Comparison of ENCODE assay signal across 8 cellular contexts in genomic region chr2:221573430-221574230, GRCh38. TPM values are rescaled to one million over a fixed set of nuclear protein-coding genes. Genes with fewer than 3 reads are reported as not detected.
DNase-seq lines count a peak whose midpoint lies in the region; ATAC-seq and TF ChIP-seq lines count a peak whose summit lies in the region.

No MANE protein-coding gene starts in this region.

- DNase-seq in DMS 273 treated with DMSO at 0.1 percent for 48 hours (lab: John Stamatoyannopoulos, UW): peak; percentile 51
- DNase-seq in PC-3: peak; percentile 76
- peak; percentile 70 for DNase-seq in activated T-helper 1 cell treated with Interleukin-2 at 50 U/mL for 16 hours (ENCODE audit: low read depth)
- peak; percentile 68 for DNase-seq in fibroblast of gingiva (ENCODE audit: low read depth)
- DNase-seq in naive B cell: peak; percentile 78
- DNase-seq in stimulated activated effector memory CD8-positive, alpha-beta T cell treated with anti-CD3 and anti-CD28 coated beads, Interleukin-12 subunit alpha, Interleukin-12 subunit beta, amount 100 ng/mL, for 72 hours (ENCODE audit: low spot score in 2 of 2): peak; percentile 88 to 92

- H3F3A ChIP-seq in PC-3 (ENCODE audit: low read length, unreplicated experiment): no peaks in the 10 kb centered on the region

- H3K27me3 Mint-ChIP-seq in naive B cell: peaks cover 53 to 69% (median 55%) of the 10 kb centered on the region in 3 donors

- peaks cover 28 to 48% (median 29%) of the 10 kb centered on the region in 3 donors for H3K4me1 Mint-ChIP-seq in naive B cell
- H3K4me1 Mint-ChIP-seq in stimulated activated effector memory CD8-positive, alpha-beta T cell treated with anti-CD3 and anti-CD28 coated beads, Interleukin-12 subunit alpha, Interleukin-12 subunit beta, amount 100 ng/mL, for 72 hours: peaks cover 37% of the 10 kb centered on the region

- no peaks in the 10 kb centered on the region for H3K79me2 ChIP-seq in PC-3 (ENCODE audit: low read length)

- H2AFZ ChIP-seq in PC-3 (ENCODE audit: low read length): peak overlapping the region; percentile 96

- H3K4me3 ChIP-seq in HUES6 (ENCODE audit: low read depth, low read length) (peak overlapping the region; percentile 73), PC-3 (ENCODE audit: low read length) (peak overlapping the region; percentile 96)

- POLR2A ChIA-PET in PC-3 (lab: Charles Lee; ENCODE audit: unreplicated experiment): no interaction called here

- ATAC-seq in GM21526 (IDR thresholded peaks at IDR 0.05; ENCODE audit: low FRiP score, unreplicated experiment) (peak; percentile 59), PC-3 (peak; percentile 70), naive B cell (ENCODE audit: low read depth in 2 of 2) (peak; percentile 45 to 47)
- peak; percentile 66 for ATAC-seq in stimulated activated effector memory CD8-positive, alpha-beta T cell treated with anti-CD3 and anti-CD28 coated beads, Interleukin-12 subunit alpha, Interleukin-12 subunit beta, amount 100 ng/mL, for 72 hours

- H3K27ac ChIP-seq in HUES6 (ENCODE audit: low read depth, low read length): peak overlapping the region; percentile 30; the same call in 1 of the 2 replicates
- H3K27ac ChIP-seq in PC-3 (ENCODE audit: low read length): no peak overlapping the region

- no peaks in the 10 kb centered on the region for H3K9me2 ChIP-seq in PC-3 (replicated peaks; ENCODE audit: low read length)

- H3K4me3 Mint-ChIP-seq in naive B cell: peak overlapping the region; percentile 85 to 99 (median 91)
- peak overlapping the region; percentile 83 for H3K4me3 Mint-ChIP-seq in stimulated activated effector memory CD8-positive, alpha-beta T cell treated with anti-CD3 and anti-CD28 coated beads, Interleukin-12 subunit alpha, Interleukin-12 subunit beta, amount 100 ng/mL, for 72 hours

- CTCF ChIA-PET in PC-3 (lab: Charles Lee): interaction anchor here (0.6 to 1.4 kb wide), 6 partner anchors 24 to 1836 kb away, joined by 3 read pairs; no protein-coding TSS in a partner anchor

- peak overlapping the region; percentile 100 for H3K4me2 ChIP-seq in PC-3 (ENCODE audit: low read length)

- H3K36me3 ChIP-seq in HUES6 (ENCODE audit: control insufficient read depth, insufficient read depth, low read length) (no peaks in the 10 kb centered on the region), PC-3 (ENCODE audit: low read depth, low read length) (no peaks in the 10 kb centered on the region)

- intact Hi-C loops in PC-3 (cut with micrococcal nuclease): loop anchor here (1.0 to 10.0 kb wide), 11 partner anchors 56 to 1409 kb away; no protein-coding TSS in a partner anchor

- peak; percentile 88 for TF ChIP-seq CTCF in PC-3 (conservative IDR thresholded peaks at IDR 0.05; ENCODE audit: low read depth, low read length)

- H4K20me1 ChIP-seq in PC-3 (ENCODE audit: low read length): no peaks in the 10 kb centered on the region

- no peaks in the 10 kb centered on the region for H3K36me3 Mint-ChIP-seq in naive B cell
- peaks cover 10% of the 10 kb centered on the region for H3K36me3 Mint-ChIP-seq in stimulated activated effector memory CD8-positive, alpha-beta T cell treated with anti-CD3 and anti-CD28 coated beads, Interleukin-12 subunit alpha, Interleukin-12 subunit beta, amount 100 ng/mL, for 72 hours

- peaks cover 0 to 3% (median 0%) of the 10 kb centered on the region in 7 donors for H3K9me3 Mint-ChIP-seq in naive B cell
- H3K9me3 Mint-ChIP-seq in stimulated activated effector memory CD8-positive, alpha-beta T cell treated with anti-CD3 and anti-CD28 coated beads, Interleukin-12 subunit alpha, Interleukin-12 subunit beta, amount 100 ng/mL, for 72 hours: no peaks in the 10 kb centered on the region

- no TSS peak for BruUV-seq in PC-3 (replicated peaks; lab: Mats Ljungman, UMichigan)

- H3K27me3 ChIP-seq in HUES6 (ENCODE audit: control insufficient read depth, insufficient read depth, low read length) (peaks cover 48% of the 10 kb centered on the region), PC-3 (ENCODE audit: low read length) (peaks cover 32% of the 10 kb centered on the region)

- H3K27ac Mint-ChIP-seq in naive B cell: peak overlapping the region in 5 of 6 donors; percentile 18 to 82 (median 31)
- H3K27ac Mint-ChIP-seq in stimulated activated effector memory CD8-positive, alpha-beta T cell treated with anti-CD3 and anti-CD28 coated beads, Interleukin-12 subunit alpha, Interleukin-12 subunit beta, amount 100 ng/mL, for 72 hours: no peak overlapping the region

- peaks cover 25% of the 10 kb centered on the region for H3K4me1 ChIP-seq in HUES6 (ENCODE audit: control insufficient read depth, insufficient read depth, low read length)
- H3K4me1 ChIP-seq in PC-3 (ENCODE audit: insufficient read depth, low read length): peaks cover 11% of the 10 kb centered on the region; the same call in 1 of the 2 replicates

- H3K9ac ChIP-seq in HUES6 (ENCODE audit: low read length) (peak overlapping the region; percentile 83), PC-3 (ENCODE audit: low read length) (peak overlapping the region; percentile 58)

- no peaks in the 10 kb centered on the region for H3K9me3 ChIP-seq in HUES6 (ENCODE audit: control insufficient read depth, insufficient read depth, low read depth, low read length)
- no peaks in the 10 kb centered on the region for H3K9me3 ChIP-seq in PC-3 (ENCODE audit: low read length)

RNA-seq across cellular contexts. Expression of gene EPHA4, which starts 1.5 kb away (rescaled TPM):
- total RNA-seq in PC-3 (2014; rRNA removed): 3.3 and 3.6 TPM in 2 replicates
- polyA plus RNA-seq in naive B cell (ENCODE audit: low read depth in 6 of 6): 10 to 100 TPM in 1 of 6 donors, 1 to 10 TPM in 4, under 1 TPM in 1; 0.84 to 14.3 (median 5.4) TPM
